Comparison of ENCODE assay signal across 8 cellular contexts in the genomic region with DNA sequence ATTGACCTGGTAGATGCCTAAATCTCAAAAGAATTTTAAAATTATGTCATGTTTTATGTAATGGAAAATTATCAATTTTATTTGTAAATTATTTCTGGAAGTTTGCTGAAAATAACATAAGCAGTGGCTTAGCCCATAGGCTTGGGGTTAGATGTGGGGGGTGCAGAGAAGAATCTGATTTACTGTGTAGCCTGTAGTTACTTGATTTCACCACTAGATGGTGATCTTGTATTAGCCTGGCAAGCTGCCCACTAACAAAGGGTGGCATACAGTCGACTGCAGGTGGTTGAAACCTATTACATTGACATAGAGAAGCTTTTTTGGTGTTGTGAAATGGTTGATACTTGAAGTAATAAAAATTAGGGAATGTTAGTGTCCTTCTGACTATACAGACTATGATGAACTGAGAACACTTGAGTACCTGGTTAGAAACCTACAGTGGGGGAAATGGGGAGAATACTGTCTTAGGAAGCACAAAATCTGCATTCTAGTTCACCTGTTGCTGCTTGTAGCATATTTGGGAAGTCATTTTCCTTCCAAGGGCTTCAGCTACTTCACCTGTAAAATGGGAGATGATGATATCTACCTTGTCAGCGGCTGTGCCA.
DNase-seq lines count a peak whose midpoint lies in the region; ATAC-seq, FAIRE-seq and TF ChIP-seq lines count a peak whose summit lies in the region.

No MANE protein-coding gene starts in this region.

- H3K9me1 ChIP-seq in keratinocyte (ENCODE audit: control insufficient read depth, extremely low read depth, insufficient read depth, low read length), result no peaks in the 10 kb centered on the region

- no peaks in the 10 kb centered on the region for H3K4me1 ChIP-seq in Loucy (ENCODE audit: insufficient read depth, low read length, poor library complexity, severe bottlenecking)
- no peaks in the 10 kb centered on the region for H3K4me1 ChIP-seq in breast epithelium
- H3K4me1 ChIP-seq in keratinocyte (ENCODE audit: control insufficient read depth, extremely low read depth, insufficient read depth, low read length), result no peaks in the 10 kb centered on the region

- no peaks in the 10 kb centered on the region for H3K9me2 ChIP-seq in Loucy (replicated peaks; ENCODE audit: low read depth, low read length)

- H3K79me2 ChIP-seq in Loucy (ENCODE audit: insufficient read depth, low read length) (no peaks in the 10 kb centered on the region), keratinocyte (ENCODE audit: control insufficient read depth, insufficient read depth, low read length) (no peaks in the 10 kb centered on the region)

- peak; percentile 83 for ATAC-seq in HG02571 (IDR thresholded peaks at IDR 0.05; ENCODE audit: unreplicated experiment)

- no peak overlapping the region for H3K4me2 ChIP-seq in Loucy (ENCODE audit: low read depth, low read length, poor library complexity, severe bottlenecking)
- no peak overlapping the region for H3K4me2 ChIP-seq in keratinocyte (ENCODE audit: control insufficient read depth, extremely low read depth, insufficient read depth, low read depth, low read length)

- TF ChIP-seq POLR2A in GM12891 (IDR thresholded peaks at IDR 0.05; ENCODE audit: low read depth, low read length), result no peak
- TF ChIP-seq POLR2A in breast epithelium (IDR thresholded peaks at IDR 0.05), result no peak

- no peak overlapping the region for H3K4me3 ChIP-seq in Loucy (ENCODE audit: low read length, poor library complexity, severe bottlenecking)
- no peak overlapping the region for H3K4me3 ChIP-seq in breast epithelium
- no peak overlapping the region for H3K4me3 ChIP-seq in keratinocyte (ENCODE audit: control insufficient read depth in 2 of 3, extremely low read depth in 1 of 3, insufficient read depth in 2 of 3, low read depth in 1 of 3, low read length in 3 of 3)

- H3K9ac ChIP-seq in Loucy (ENCODE audit: low read depth, low read length, poor library complexity, severe bottlenecking) (no peak overlapping the region), keratinocyte (ENCODE audit: control insufficient read depth, extremely low read depth, insufficient read depth, low read length) (no peak overlapping the region)

- no peaks in the 10 kb centered on the region for H3F3A ChIP-seq in Loucy (ENCODE audit: low read depth)

- no peak overlapping the region for H2AFZ ChIP-seq in Loucy (ENCODE audit: low read length)
- H2AFZ ChIP-seq in keratinocyte (ENCODE audit: control insufficient read depth, low read length), result no peak overlapping the region

- no peaks in the 10 kb centered on the region for H4K20me1 ChIP-seq in Loucy (ENCODE audit: insufficient read depth, low read length, poor library complexity, severe bottlenecking)
- H4K20me1 ChIP-seq in keratinocyte (ENCODE audit: control insufficient read depth, extremely low read depth, insufficient read depth, low read length), result no peaks in the 10 kb centered on the region

- no peaks in the 10 kb centered on the region for H3K27me3 ChIP-seq in Loucy (ENCODE audit: insufficient read depth, low read length, poor library complexity, severe bottlenecking)
- no peaks in the 10 kb centered on the region for H3K27me3 ChIP-seq in breast epithelium
- no peaks in the 10 kb centered on the region for H3K27me3 ChIP-seq in keratinocyte (ENCODE audit: control insufficient read depth, extremely low read depth, insufficient read depth, low read length)

- H3K9me3 ChIP-seq in Loucy (ENCODE audit: insufficient read depth, low read depth, low read length) (no peaks in the 10 kb centered on the region), breast epithelium (no peaks in the 10 kb centered on the region), keratinocyte (ENCODE audit: control insufficient read depth, low read depth, low read length) (no peaks in the 10 kb centered on the region)

- no peak overlapping the region for H3K27ac ChIP-seq in breast epithelium
- no peak overlapping the region for H3K27ac ChIP-seq in keratinocyte (ENCODE audit: control insufficient read depth, insufficient read depth, low read length)

- intact Hi-C loops in breast epithelium (cut with DNase I; ENCODE audit: low total_unique reads), result no loop called here

- DNase-seq in AG08396 (ENCODE audit: low spot score) (peak; percentile 63), GM12891 (ENCODE audit: insufficient read length, low spot score) (peak; percentile 43), RCC 7860 (ENCODE audit: low spot score) (peak; percentile 55), breast epithelium (ENCODE audit: low spot score in 2 of 2) (peak in 1 of 2 donors; percentile 22), keratinocyte (ENCODE audit: low read depth, low spot score) (peak; percentile 11)
- peak; percentile 24 for DNase-seq in stimulated activated CD8-positive, alpha-beta memory T cell treated with anti-CD3 and anti-CD28 coated beads, Interleukin-4, amount 100 ng/mL, for 48 hours

- H3K36me3 ChIP-seq in Loucy (ENCODE audit: insufficient read depth, low read length) (no peaks in the 10 kb centered on the region), breast epithelium (no peaks in the 10 kb centered on the region), keratinocyte (ENCODE audit: control insufficient read depth in 2 of 2, extremely low read depth in 1 of 2, insufficient read depth in 2 of 2, low read length in 2 of 2) (no peaks in the 10 kb centered on the region)

- FAIRE-seq in GM12891 (lab: Jason Lieb, UNC), result peak; percentile 91
- FAIRE-seq in RCC 7860 (lab: Jason Lieb, UNC), result peak; percentile 77
- peak; percentile 84 for FAIRE-seq in keratinocyte (lab: Jason Lieb, UNC)

- TF ChIP-seq CTCF in Loucy (conservative IDR thresholded peaks at IDR 0.05; ENCODE audit: low read length), result peak; percentile 97
- TF ChIP-seq CTCF in breast epithelium (IDR thresholded peaks at IDR 0.05), result peak; percentile 81 to 84 (median 84)
- peak; percentile 70 to 74 (median 73) for TF ChIP-seq CTCF in keratinocyte (optimal IDR thresholded peaks at IDR 0.05 in 1 of 3, IDR thresholded peaks at IDR 0.05 in 1 of 3, conservative IDR thresholded peaks at IDR 0.05 in 1 of 3; ENCODE audit: extremely low read depth in 1 of 3, insufficient read depth in 2 of 3, low read length in 3 of 3)

- dilution Hi-C loops in keratinocyte (cut with MboI; ENCODE audit: extremely low pct_ligation_motif_present, low sequenced_read_pairs), result no loop called here

TF ChIP-seq in GM12891, 5 proteins besides CTCF, POLR2A, EP300 and RAD21:
- TF ChIP-seq PAX5 (IDR thresholded peaks at IDR 0.05; ENCODE audit: insufficient read depth, low read length, severe bottlenecking), result no peak
- TF ChIP-seq SPI1 (IDR thresholded peaks at IDR 0.05; ENCODE audit: low read depth, low read length), result no peak
- no peak for TF ChIP-seq POLR2AphosphoS5 (IDR thresholded peaks at IDR 0.05; ENCODE audit: low read depth, low read length)
- no peak for TF ChIP-seq TAF1 (IDR thresholded peaks at IDR 0.05; ENCODE audit: low read depth, low read length)
- no peak for TF ChIP-seq POU2F2 (IDR thresholded peaks at IDR 0.05; ENCODE audit: low read depth, low read length)
